ENCODE assay signal across 3 cellular contexts in genomic region chr17:51683291-51683690, GRCh38.
"Had no signal": no experiment of that assay in that cellular context is flagged by ENCODE, and none has a peak within 500 bp of the region (broad histone marks: within the 10 kb centered on the region; RNA-seq: fewer than 3 reads in every experiment).

No MANE protein-coding gene starts in this region.

- DNase-seq: GDM1, GF-D8 had no signal

- H3K4me3 ChIP-seq: GM12878 had no signal

- ATAC-seq: GM12878 had no signal
